In the genomic region with DNA sequence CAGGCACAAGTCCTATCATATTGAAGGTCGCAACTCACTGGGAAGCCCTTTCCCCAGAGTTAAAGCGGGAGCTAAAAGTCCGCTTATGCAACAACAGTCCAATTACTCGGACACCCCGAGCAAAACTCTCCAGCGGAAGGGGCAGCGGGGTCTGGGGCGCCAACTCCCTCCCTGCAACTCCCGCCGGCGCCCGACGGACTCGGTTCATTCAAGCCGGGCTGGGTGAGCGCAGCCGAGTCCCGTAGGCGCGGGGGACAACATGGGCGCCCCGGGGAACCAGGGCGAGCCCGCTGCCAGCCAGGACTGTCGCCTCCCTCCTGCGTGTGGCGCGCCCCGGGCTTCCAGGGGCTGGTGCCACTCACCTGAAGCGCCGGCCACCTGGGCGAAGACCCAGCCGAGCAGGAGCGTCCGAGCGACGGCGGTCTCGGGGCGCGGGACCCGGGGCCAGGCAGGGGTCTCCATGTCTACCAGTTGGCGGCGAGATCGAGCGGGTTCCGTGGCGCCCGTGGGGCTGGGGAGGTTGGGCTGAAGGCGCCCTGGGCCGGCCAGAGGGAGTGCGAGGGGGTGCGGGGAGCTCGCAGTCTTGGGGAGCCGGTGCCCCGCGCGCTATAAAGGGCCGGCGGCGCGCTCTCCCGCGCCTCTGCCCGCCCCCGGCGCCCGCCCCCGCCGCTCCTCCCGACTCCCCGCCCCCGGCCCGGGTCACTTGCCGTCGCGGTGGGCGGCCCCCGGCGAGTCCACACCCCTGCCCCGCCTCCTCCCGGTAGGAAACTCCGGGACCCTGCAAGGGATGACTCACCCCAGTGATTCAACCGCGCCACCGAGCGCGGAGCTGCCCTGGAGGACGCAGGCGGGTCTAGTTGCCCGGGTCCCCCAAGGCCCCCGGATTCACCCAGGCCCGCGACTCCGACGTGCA, we compare ENCODE assay signal across 8 cellular contexts. TPM values are rescaled to one million over a fixed set of nuclear protein-coding genes. Genes with fewer than 3 reads are reported as not detected.
DNase-seq lines count a peak whose midpoint lies in the region; ATAC-seq, FAIRE-seq and TF ChIP-seq lines count a peak whose summit lies in the region.

F3 (minus strand) TSS at position 585 of the 913 bp plus-strand sequence; CDS start at position 462, 123 bp downstream.

- TF ChIP-seq EP300 in GM12878 (IDR thresholded peaks at IDR 0.05; ENCODE audit: borderline replicate concordance in 1 of 2, control insufficient read depth in 1 of 2, low read depth in 2 of 2, low read length in 2 of 2) = no peak

- no TSS peak for BruUV-seq in GM12878 (replicated peaks; lab: Mats Ljungman, UMichigan)

- H3K9me3 Mint-ChIP-seq in T-helper 2 cell treated with Interferon-gamma antibody and Interleukin-4, amounts not matched to agents 5 μg/mL and 100 μg/mL, for 36 hours = no peaks in the 10 kb centered on the region

- in situ Hi-C loops in GM12878 (cut with MboI) = no loop called here

- H3K27ac Mint-ChIP-seq in T-helper 2 cell treated with Interferon-gamma antibody and Interleukin-4, amounts not matched to agents 5 μg/mL and 100 μg/mL, for 36 hours = no peak within 1 kb of the TSS

- no peak within 1 kb of the TSS for H3K27ac ChIP-seq in GM12878 (ENCODE audit: control insufficient read depth, insufficient read depth)
- H3K27ac ChIP-seq in iPS DF 6.9 (ENCODE audit: low read length) = no peak within 1 kb of the TSS

- H3K79me2 ChIP-seq in GM12878 (ENCODE audit: control insufficient read depth, insufficient read depth, low read length) = no peaks in the 10 kb centered on the region

- no peak for FAIRE-seq in GM12878 (lab: Jason Lieb, UNC)

- CTCF ChIA-PET in GM12878 (lab: Yijun Ruan, JAX) = interaction anchor here (0.7 to 1.4 kb wide), 5 partner anchors 9 to 262 kb away, joined by 3 to 4 read pairs (median 3); no protein-coding TSS in a partner anchor

- SMC1A ChIA-PET in GM12878 (lab: Charles Lee; ENCODE audit: uncharacterized antibody, unreplicated experiment) = interaction anchor here (0.7 to 1.6 kb wide), 5 partner anchors 11 to 57 kb away, joined by 3 to 5 read pairs (median 3); no protein-coding TSS in a partner anchor

- peaks cover 12% of the 10 kb centered on the region; the same call in 1 of the 2 replicates for H3K4me1 ChIP-seq in GM12878 (ENCODE audit: control insufficient read depth, insufficient read depth, low read length)
- H3K4me1 ChIP-seq in iPS DF 6.9 (ENCODE audit: control insufficient read depth, insufficient read depth, low read length) = peaks cover 3% of the 10 kb centered on the region

- peak within 1 kb of the TSS; percentile 50 for H2AFZ ChIP-seq in GM12878 (ENCODE audit: control insufficient read depth, low read depth, low read length)

- 13% methylated on average over 86 of the region's 96 CpGs for WGBS in GM12878 (ENCODE audit: insufficient coverage, insufficient replicate concordance, low lambda C conversion rate, missing lambda C conversion rate)
- no CpG with 5 or more reads among the region's 96 CpGs for WGBS in iPS DF 6.9 (ENCODE audit: insufficient coverage, insufficient read length)

- intact Hi-C loops in GM12878 (cut with micrococcal nuclease; ENCODE audit: unreplicated experiment) (no loop called here), sciatic nerve (cut with DNase I) (no loop called here)

- peak within 1 kb of the TSS; percentile 25; the same call in 1 of the 2 replicates for H3K9ac ChIP-seq in GM12878 (ENCODE audit: control insufficient read depth, insufficient read depth, low read length)

- H3K36me3 Mint-ChIP-seq in T-helper 2 cell treated with Interferon-gamma antibody and Interleukin-4, amounts not matched to agents 5 μg/mL and 100 μg/mL, for 36 hours (ENCODE audit: low read depth) = no peaks in the 10 kb centered on the region

- H3K4me1 Mint-ChIP-seq in T-helper 2 cell treated with Interferon-gamma antibody and Interleukin-4, amounts not matched to agents 5 μg/mL and 100 μg/mL, for 36 hours (ENCODE audit: low read depth) = peaks cover 13% of the 10 kb centered on the region

- H3K36me3 ChIP-seq in GM12878 (ENCODE audit: control insufficient read depth in 2 of 2, insufficient read depth in 2 of 2, low read length in 1 of 2) = no peaks in the 10 kb centered on the region
- H3K36me3 ChIP-seq in iPS DF 6.9 (ENCODE audit: control insufficient read depth, insufficient read depth, low read length) = no peaks in the 10 kb centered on the region; the same call in 1 of the 2 replicates

- no peaks in the 10 kb centered on the region for H3K9me3 ChIP-seq in GM12878 (replicated peaks; ENCODE audit: control insufficient read depth, insufficient read depth, low read length)
- H3K9me3 ChIP-seq in iPS DF 6.9 (ENCODE audit: control insufficient read depth, insufficient read depth, low read length) = no peaks in the 10 kb centered on the region

- POLR2A ChIA-PET in GM12878 (lab: Charles Lee) = interaction anchor here (1.6 kb wide), 1 partner anchor 10 kb away, joined by 10 read pairs; no protein-coding TSS in a partner anchor

- peaks cover 77% of the 10 kb centered on the region for H3K27me3 Mint-ChIP-seq in T-helper 2 cell treated with Interferon-gamma antibody and Interleukin-4, amounts not matched to agents 5 μg/mL and 100 μg/mL, for 36 hours (ENCODE audit: low read depth)

- H3K27me3 ChIP-seq in GM12878 (replicated peaks in 1 of 2; ENCODE audit: control insufficient read depth in 2 of 2, insufficient read depth in 2 of 2, low read length in 1 of 2) (peaks cover 5 to 12% of the 10 kb centered on the region in 2 experiments), iPS DF 6.9 (ENCODE audit: control insufficient read depth, insufficient read depth, low read length) (peaks cover 6% of the 10 kb centered on the region; the same call in 1 of the 2 replicates)

- peak within 1 kb of the TSS; percentile 98 for H3K4me2 ChIP-seq in GM12878 (ENCODE audit: control insufficient read depth, insufficient read depth)

- no peak for TF ChIP-seq RAD21 in GM12878 (IDR thresholded peaks at IDR 0.05; ENCODE audit: insufficient read depth, low read depth, low read length)

- no peaks in the 10 kb centered on the region for H4K20me1 ChIP-seq in GM12878 (ENCODE audit: control insufficient read depth, insufficient read depth)

- H3K4me3 ChIP-seq in GM12878 (peak within 1 kb of the TSS; percentile 61), iPS DF 6.9 (ENCODE audit: low read length) (peak within 1 kb of the TSS; percentile 71; the same call in 1 of the 2 replicates)

- H3K4me3 Mint-ChIP-seq in T-helper 2 cell treated with Interferon-gamma antibody and Interleukin-4, amounts not matched to agents 5 μg/mL and 100 μg/mL, for 36 hours = peak within 1 kb of the TSS; percentile 85

- DNase-seq in DMS53 (lab: John Stamatoyannopoulos, UW) (peak; percentile 97), Kasumi-1 (lab: John Stamatoyannopoulos, UW) (peak; percentile 57 to 59), GM12878 (ENCODE audit: low read depth, low spot score) (no peak), iPS DF 6.9 (ENCODE audit: low read depth, low spot score) (no peak), sciatic nerve (ENCODE audit: low spot score) (peak; percentile 95)
- peak; percentile 87 for DNase-seq in T-helper 2 cell treated with Interferon-gamma antibody and Interleukin-4, amounts not matched to agents 5 μg/mL and 100 μg/mL, for 36 hours (ENCODE audit: low spot score)

- peak; percentile 54; the same call in 1 of the 2 replicates for TF ChIP-seq POLR2A in GM12878 (IDR thresholded peaks at IDR 0.05; ENCODE audit: low read depth, low read length)

- no peak for TF ChIP-seq CTCF in GM12878 (IDR thresholded peaks at IDR 0.05 in 2 of 3, conservative IDR thresholded peaks at IDR 0.05 in 1 of 3; ENCODE audit: control insufficient read depth in 2 of 3, extremely low read depth in 1 of 3, insufficient read depth in 1 of 3, low read depth in 3 of 3, low read length in 3 of 3)

- RAD21 ChIA-PET in GM12878 (lab: Charles Lee; ENCODE audit: unreplicated experiment) = interaction anchor here (1.3 kb wide), 1 partner anchor 8 kb away, joined by 3 read pairs; no protein-coding TSS in a partner anchor

- peak; percentile 85 for ATAC-seq in GM21717 (IDR thresholded peaks at IDR 0.05; ENCODE audit: unreplicated experiment)
- peak; percentile 89 for ATAC-seq in GM12878
- ATAC-seq in sciatic nerve = peak; percentile 93
- no peak for ATAC-seq in HG02938 (IDR thresholded peaks at IDR 0.05; ENCODE audit: unreplicated experiment)

TF ChIP-seq in GM12878, 131 proteins besides CTCF, POLR2A, EP300 and RAD21:
- TF ChIP-seq LARP7 (IDR thresholded peaks at IDR 0.05) = 0 out of 2 replicates have a peak, but pooled peaks have one; percentile 20
- peak; percentile 77 for TF ChIP-seq HDAC6 (IDR thresholded peaks at IDR 0.05; ENCODE audit: unreplicated experiment)
- TF ChIP-seq BMI1 (IDR thresholded peaks at IDR 0.05; ENCODE audit: borderline replicate concordance) = no peak

RNA-seq across cellular contexts. Expression of gene F3, which starts in this region (rescaled TPM):
- 0.40 TPM in 1 of 2 replicates, not detected in the other for total RNA-seq in GM12878 (2013; cell fraction: nucleolus; rRNA removed)
- total RNA-seq in GM12878 (2014; rRNA removed) = not detected in 2 replicates
- total RNA-seq in GM12878 (2014; rRNA removed; fragmentation: Illumina TruSeq; extraction: Trizol) = not detected in 2 replicates
- total RNA-seq in GM12878 (2021) = 0.33 and 0.48 TPM in 2 replicates
- polyA plus RNA-seq in GM12878 (2011; ENCODE audit: low read depth) = not detected
- polyA plus RNA-seq in GM12878 (2011; rRNA removed) = 0.18 and 0.19 TPM in 2 replicates
- 0.03 and 0.07 TPM in 2 replicates for polyA plus RNA-seq in GM12878 (2011; cell fraction: cytosol; rRNA removed)
- 0.12 and 0.18 TPM in 2 replicates for polyA plus RNA-seq in GM12878 (2011; cell fraction: nucleus; rRNA removed)
- polyA plus RNA-seq in GM12878 (2012) = not detected in 2 replicates
- polyA plus RNA-seq in GM12878 (2014; fragmentation: Illumina TruSeq; extraction: Trizol) = not detected in 2 replicates
- not detected for polyA plus RNA-seq in GM12878 (2014; fragmentation: Nextera tagmentation; extraction: Ambion mirVana)
- polyA plus RNA-seq in GM12878 (2014; rRNA removed) = not detected in 2 replicates
- polyA plus RNA-seq in GM12878 (2016; fragmentation: Nextera tagmentation; extraction: Ambion mirVana) = not detected
- polyA minus RNA-seq in GM12878 (2011; rRNA and poly(A)+ RNA removed) = 0.10 TPM in 1 of 2 replicates, not detected in the other
- 2.0 and 3.8 TPM in 2 replicates for polyA minus RNA-seq in GM12878 (2011; cell fraction: cytosol; rRNA and poly(A)+ RNA removed)
- polyA minus RNA-seq in GM12878 (2011; cell fraction: nucleus; rRNA and poly(A)+ RNA removed) = 0.36 TPM in 1 of 2 replicates, not detected in the other
- 19.9 TPM for total RNA-seq in sciatic nerve

Comparison
In these comparisons a context has a peak if more than half of its experiments do, and no peak if none do; other contexts are left out.
1. RNA of gene F3 (total RNA-seq): 19.9 TPM in sciatic nerve (single experiment); 0.33 to 0.48 TPM in GM12878; every median in the first group is over 10 times any median in the second.
2. DNase-seq: peak in DMS53 (single experiment), Kasumi-1 (2 of 2), T-helper 2 cell treated with Interferon-gamma antibody and Interleukin-4, amounts not matched to agents 5 μg/mL and 100 μg/mL, for 36 hours (single experiment) and sciatic nerve (single experiment); none in GM12878 (single experiment) and iPS DF 6.9 (single experiment).